22 cellular contexts compared by ENCODE assay signal in genomic region chr2:223313101-223313500, GRCh38.
"Had no signal": no experiment of that assay in that cellular context is flagged by ENCODE, and none has a peak within 500 bp of the region (broad histone marks: within the 10 kb centered on the region; RNA-seq: fewer than 3 reads in every experiment).

No MANE protein-coding gene starts in this region.

- H3K36me3 Mint-ChIP-seq: immature natural killer cell, mesothelial cell of epicardium had no signal

- H3K79me2 ChIP-seq: hepatocyte had no signal

- H3K9me3 Mint-ChIP-seq: mesothelial cell of epicardium had no signal

- H3K4me1 Mint-ChIP-seq: immature natural killer cell, mesothelial cell of epicardium had no signal

- H3K36me3 ChIP-seq: esophagus muscularis mucosa, gastroesophageal sphincter, heart left ventricle, left lung, lower lobe of right lung had no signal

- H2AFZ ChIP-seq: hepatocyte had no signal

- H3K4me2 ChIP-seq: hepatocyte had no signal

- H3K27ac ChIP-seq: coronary artery, dorsolateral prefrontal cortex, esophagus muscularis mucosa, foreskin keratinocyte, gastroesophageal sphincter, heart left ventricle, hepatocyte, left lung, lower lobe of right lung had no signal

- H3K4me3 ChIP-seq: coronary artery, dorsolateral prefrontal cortex, esophagus muscularis mucosa, gastroesophageal sphincter, heart left ventricle, hepatocyte, left lung, lower lobe of right lung, mucosa of descending colon had no signal

- H3K27ac Mint-ChIP-seq: immature natural killer cell, mesothelial cell of epicardium had no signal

- H3K4me3 Mint-ChIP-seq: immature natural killer cell, mesothelial cell of epicardium had no signal

- DNase-seq: dermis blood vessel endothelial cell; dorsolateral prefrontal cortex; effector CD4-positive, alpha-beta T cell; effector memory CD4-positive, alpha-beta T cell; foreskin keratinocyte; heart left ventricle; hypothalamus; immature natural killer cell; islet precursor cell; kidney; kidney glomerular epithelial cell; left cardiac atrium; left lung; left ventricle myocardium superior; lower lobe of right lung; mesenchymal stem cell; mucosa of descending colon had no signal

- H3K9me3 ChIP-seq: esophagus muscularis mucosa, gastroesophageal sphincter, heart left ventricle, left lung, lower lobe of right lung, mucosa of descending colon had no signal

- H3K27me3 ChIP-seq: dorsolateral prefrontal cortex, esophagus muscularis mucosa, foreskin keratinocyte, gastroesophageal sphincter, heart left ventricle, hepatocyte, left lung had no signal

- ATAC-seq: foreskin keratinocyte, gastroesophageal sphincter, heart left ventricle, left cardiac atrium, left lung, left ventricle myocardium superior, lower lobe of right lung, mucosa of descending colon had no signal

- H3K4me1 ChIP-seq: foreskin keratinocyte, heart left ventricle, left lung, lower lobe of right lung had no signal
